34 cellular contexts compared by ENCODE assay signal in the genomic region with DNA sequence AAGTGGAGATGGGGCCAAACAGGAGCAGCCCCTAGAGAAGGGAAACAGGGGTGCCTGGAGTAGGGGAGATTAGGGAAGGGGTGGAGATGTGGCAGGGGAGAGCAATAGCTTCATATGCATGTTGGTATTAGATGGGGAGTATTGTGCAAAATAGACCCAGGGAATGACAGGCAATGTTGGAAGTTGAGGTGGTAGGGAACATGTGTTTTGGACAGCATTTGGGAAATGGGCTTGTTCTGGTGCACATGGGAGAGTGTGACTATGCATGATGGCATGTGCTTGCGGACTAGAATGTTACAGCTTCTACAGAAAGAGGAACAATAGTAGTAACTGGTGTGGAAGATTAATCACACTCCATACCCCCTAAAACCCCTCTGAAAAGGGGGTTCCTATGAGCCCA. TPM values are rescaled to one million over a fixed set of nuclear protein-coding genes. Genes with fewer than 3 reads are reported as not detected.
"Had no signal": no experiment of that assay in that cellular context is flagged by ENCODE, and none has a peak within 500 bp of the region (broad histone marks: within the 10 kb centered on the region; RNA-seq: fewer than 3 reads in every experiment).

No MANE protein-coding gene starts in this region.

- DNase-seq: activated CD4-positive, alpha-beta memory T cell treated with anti-CD3 and anti-CD28 coated beads for 36 hours; activated CD4-positive, alpha-beta T cell treated with anti-CD3 and anti-CD28 coated beads for 36 hours; activated CD4-positive, alpha-beta T cell treated with anti-CD3 and anti-CD28 coated beads, Interleukin-2, amount 10 ng/mL, durations not matched to agents 24 days and 14 days; activated CD4-positive, CD25-positive, alpha-beta regulatory T cell; activated CD4-positive, CD25-positive, alpha-beta regulatory T cell treated with anti-CD3 and anti-CD28 coated beads, Interleukin-2, amount 50 U/mL, for 72 hours; activated CD8-positive, alpha-beta memory T cell treated with anti-CD3 and anti-CD28 coated beads, Interleukin-2, amount 10 ng/mL, durations not matched to agents 7 days and 5 days; activated CD8-positive, alpha-beta memory T cell treated with anti-CD3 and anti-CD28 coated beads, Interleukin-2, amount 50 U/mL, for 4 hours; activated CD8-positive, alpha-beta T cell treated with anti-CD3 and anti-CD28 coated beads, Interleukin-2, amount 10 ng/mL, durations not matched to agents 7 days and 5 days; activated effector memory CD4-positive, alpha-beta T cell treated with anti-CD3 and anti-CD28 coated beads, Interleukin-2, amount 50 U/mL, for 16 hours; activated naive CD4-positive, alpha-beta T cell treated with anti-CD3 and anti-CD28 coated beads for 36 hours; activated naive CD8-positive, alpha-beta T cell treated with anti-CD3 and anti-CD28 coated beads for 36 hours; activated naive CD8-positive, alpha-beta T cell treated with anti-CD3 and anti-CD28 coated beads, Interleukin-2, amount 50 U/mL, for 24 hours; activated T-cell treated with anti-CD3 and anti-CD28 coated beads, Interleukin-2, amount 50 U/mL, for 1 hour; activated T-cell treated with anti-CD3 and anti-CD28 coated beads, Interleukin-2, amount 50 U/mL, for 48 hours; adrenal gland; amygdala; brain microvascular endothelial cell; caudate nucleus; cortex of kidney; dermis blood vessel endothelial cell; effector CD4-positive, alpha-beta T cell; effector memory CD8-positive, alpha-beta T cell; erythroblast; foreskin keratinocyte; gastrocnemius medialis; T-helper 2 cell had no signal

- H3K27ac ChIP-seq: adrenal gland, ascending aorta, brain microvascular endothelial cell, esophagus muscularis mucosa, foreskin keratinocyte, gastrocnemius medialis had no signal

- H3K9me3 Mint-ChIP-seq: activated CD4-positive, alpha-beta memory T cell treated with anti-CD3 and anti-CD28 coated beads for 36 hours; activated CD4-positive, alpha-beta T cell treated with anti-CD3 and anti-CD28 coated beads, Interleukin-2, amount 10 ng/mL, durations not matched to agents 24 days and 14 days; activated naive CD4-positive, alpha-beta T cell treated with anti-CD3 and anti-CD28 coated beads for 36 hours; activated naive CD4-positive, alpha-beta T cell treated with anti-CD3 and anti-CD28 coated beads, Interleukin-2, amount 50 U/mL, for 24 hours; activated naive CD8-positive, alpha-beta T cell treated with anti-CD3 and anti-CD28 coated beads for 36 hours; activated naive CD8-positive, alpha-beta T cell treated with anti-CD3 and anti-CD28 coated beads, Interleukin-2, amount 50 U/mL, for 24 hours; activated T-helper 1 cell treated with anti-CD3 and anti-CD28 coated beads, Interleukin-12 subunit alpha, Interleukin-12 subunit beta, Interleukin-2, Interleukin-4 antibody, amounts not matched to agents 30 ng/mL and 10 ng/mL and 1 ng/mL, durations not matched to agents 14 hours and 24 hours and 36 hours; activated T-helper 2 cell treated with anti-CD3 and anti-CD28 coated beads, Interferon-gamma antibody, Interleukin-2, Interleukin-4, amounts not matched to agents 10 μg/mL and 5 μg/mL and 100 μg/mL, durations not matched to agents 14 hours and 24 hours and 36 hours; effector memory CD8-positive, alpha-beta T cell had no signal

- H3K4me1 ChIP-seq: adrenal gland, ascending aorta, esophagus muscularis mucosa, foreskin keratinocyte, gastrocnemius medialis had no signal

- H3K36me3 Mint-ChIP-seq: activated CD4-positive, alpha-beta memory T cell treated with anti-CD3 and anti-CD28 coated beads for 36 hours; activated CD8-positive, alpha-beta memory T cell treated with anti-CD3 and anti-CD28 coated beads, Interleukin-2, amount 10 ng/mL, durations not matched to agents 7 days and 5 days; activated naive CD4-positive, alpha-beta T cell treated with anti-CD3 and anti-CD28 coated beads, Interleukin-2, amount 50 U/mL, for 24 hours; activated naive CD8-positive, alpha-beta T cell treated with anti-CD3 and anti-CD28 coated beads for 36 hours had no signal

- ATAC-seq: activated CD4-positive, alpha-beta T cell treated with anti-CD3 and anti-CD28 coated beads for 36 hours; activated CD8-positive, alpha-beta memory T cell treated with anti-CD3 and anti-CD28 coated beads, Interleukin-2, amount 10 ng/mL, durations not matched to agents 7 days and 5 days; activated CD8-positive, alpha-beta T cell treated with anti-CD3 and anti-CD28 coated beads, Interleukin-2, amount 10 ng/mL, durations not matched to agents 7 days and 5 days; activated naive CD8-positive, alpha-beta T cell treated with anti-CD3 and anti-CD28 coated beads, Interleukin-2, amount 50 U/mL, for 24 hours; effector memory CD8-positive, alpha-beta T cell; foreskin keratinocyte; gastrocnemius medialis had no signal

- H3K9me3 ChIP-seq: adrenal gland, ascending aorta, esophagus muscularis mucosa, gastrocnemius medialis had no signal

- H3K27ac Mint-ChIP-seq: activated CD4-positive, alpha-beta memory T cell treated with anti-CD3 and anti-CD28 coated beads for 36 hours; activated CD4-positive, alpha-beta T cell treated with anti-CD3 and anti-CD28 coated beads for 36 hours; activated CD4-positive, alpha-beta T cell treated with anti-CD3 and anti-CD28 coated beads, Interleukin-2, amount 10 ng/mL, durations not matched to agents 24 days and 14 days; activated CD8-positive, alpha-beta memory T cell treated with anti-CD3 and anti-CD28 coated beads, Interleukin-2, amount 10 ng/mL, durations not matched to agents 7 days and 5 days; activated CD8-positive, alpha-beta T cell treated with anti-CD3 and anti-CD28 coated beads, Interleukin-2, amount 10 ng/mL, durations not matched to agents 7 days and 5 days; activated naive CD4-positive, alpha-beta T cell treated with anti-CD3 and anti-CD28 coated beads for 36 hours; activated naive CD4-positive, alpha-beta T cell treated with anti-CD3 and anti-CD28 coated beads, Interleukin-2, amount 50 U/mL, for 24 hours; activated naive CD8-positive, alpha-beta T cell treated with anti-CD3 and anti-CD28 coated beads for 36 hours; activated naive CD8-positive, alpha-beta T cell treated with anti-CD3 and anti-CD28 coated beads, Interleukin-2, amount 50 U/mL, for 24 hours; activated T-helper 1 cell treated with anti-CD3 and anti-CD28 coated beads, Interleukin-12 subunit alpha, Interleukin-12 subunit beta, Interleukin-2, Interleukin-4 antibody, amounts not matched to agents 30 ng/mL and 10 ng/mL and 1 ng/mL, durations not matched to agents 14 hours and 24 hours and 36 hours; activated T-helper 2 cell treated with anti-CD3 and anti-CD28 coated beads, Interferon-gamma antibody, Interleukin-2, Interleukin-4, amounts not matched to agents 10 μg/mL and 5 μg/mL and 100 μg/mL, durations not matched to agents 14 hours and 24 hours and 36 hours; effector memory CD8-positive, alpha-beta T cell had no signal

- H3K4me1 Mint-ChIP-seq: activated CD4-positive, alpha-beta T cell treated with anti-CD3 and anti-CD28 coated beads for 36 hours; activated CD4-positive, alpha-beta T cell treated with anti-CD3 and anti-CD28 coated beads, Interleukin-2, amount 10 ng/mL, durations not matched to agents 24 days and 14 days; activated CD8-positive, alpha-beta memory T cell treated with anti-CD3 and anti-CD28 coated beads, Interleukin-2, amount 10 ng/mL, durations not matched to agents 7 days and 5 days; activated naive CD4-positive, alpha-beta T cell treated with anti-CD3 and anti-CD28 coated beads, Interleukin-2, amount 50 U/mL, for 24 hours; activated naive CD8-positive, alpha-beta T cell treated with anti-CD3 and anti-CD28 coated beads for 36 hours; activated naive CD8-positive, alpha-beta T cell treated with anti-CD3 and anti-CD28 coated beads, Interleukin-2, amount 50 U/mL, for 24 hours had no signal

- H3K36me3 ChIP-seq: adrenal gland, ascending aorta, brain microvascular endothelial cell, esophagus muscularis mucosa, gastrocnemius medialis had no signal

- FAIRE-seq: colon had no signal

- H3K27me3 ChIP-seq: ascending aorta had no signal

- H3K4me3 Mint-ChIP-seq: activated CD4-positive, alpha-beta memory T cell treated with anti-CD3 and anti-CD28 coated beads for 36 hours; activated CD4-positive, alpha-beta T cell treated with anti-CD3 and anti-CD28 coated beads for 36 hours; activated CD4-positive, alpha-beta T cell treated with anti-CD3 and anti-CD28 coated beads, Interleukin-2, amount 10 ng/mL, durations not matched to agents 24 days and 14 days; activated CD8-positive, alpha-beta memory T cell treated with anti-CD3 and anti-CD28 coated beads, Interleukin-2, amount 10 ng/mL, durations not matched to agents 7 days and 5 days; activated CD8-positive, alpha-beta T cell treated with anti-CD3 and anti-CD28 coated beads, Interleukin-2, amount 10 ng/mL, durations not matched to agents 7 days and 5 days; activated naive CD4-positive, alpha-beta T cell treated with anti-CD3 and anti-CD28 coated beads for 36 hours; activated naive CD4-positive, alpha-beta T cell treated with anti-CD3 and anti-CD28 coated beads, Interleukin-2, amount 50 U/mL, for 24 hours; activated naive CD8-positive, alpha-beta T cell treated with anti-CD3 and anti-CD28 coated beads for 36 hours; activated naive CD8-positive, alpha-beta T cell treated with anti-CD3 and anti-CD28 coated beads, Interleukin-2, amount 50 U/mL, for 24 hours; activated T-helper 1 cell treated with anti-CD3 and anti-CD28 coated beads, Interleukin-12 subunit alpha, Interleukin-12 subunit beta, Interleukin-2, Interleukin-4 antibody, amounts not matched to agents 30 ng/mL and 10 ng/mL and 1 ng/mL, durations not matched to agents 14 hours and 24 hours and 36 hours; effector memory CD8-positive, alpha-beta T cell had no signal

- H3K4me3 ChIP-seq: adrenal gland, ascending aorta, esophagus muscularis mucosa, gastrocnemius medialis had no signal

RNA-seq across cellular contexts. Expression of gene PAX2, which starts 10.4 kb away (rescaled TPM):
- total RNA-seq: activated CD4-positive, alpha-beta memory T cell treated with anti-CD3 and anti-CD28 coated beads for 36 hours; activated CD8-positive, alpha-beta memory T cell treated with anti-CD3 and anti-CD28 coated beads for 36 hours; activated CD8-positive, alpha-beta memory T cell treated with anti-CD3 and anti-CD28 coated beads, Interleukin-2, amount 10 ng/mL, durations not matched to agents 7 days and 5 days; activated CD8-positive, alpha-beta T cell treated with anti-CD3 and anti-CD28 coated beads, Interleukin-2, amount 10 ng/mL, durations not matched to agents 7 days and 5 days; activated naive CD4-positive, alpha-beta T cell treated with anti-CD3 and anti-CD28 coated beads for 36 hours; activated naive CD8-positive, alpha-beta T cell treated with anti-CD3 and anti-CD28 coated beads for 36 hours; activated T-helper 1 cell treated with anti-CD3 and anti-CD28 coated beads, Interleukin-12 subunit alpha, Interleukin-12 subunit beta, Interleukin-2, Interleukin-4 antibody, amounts not matched to agents 30 ng/mL and 10 ng/mL and 1 ng/mL, durations not matched to agents 14 hours and 24 hours and 36 hours; ascending aorta; esophagus muscularis mucosa; foreskin keratinocyte; gastrocnemius medialis; T-helper 1 cell treated with Interleukin-12 subunit alpha and Interleukin-12 subunit beta and Interleukin-4 antibody, amounts not matched to agents 30 ng/mL and 1 ng/mL, for 36 hours had no signal
- polyA plus RNA-seq: foreskin keratinocyte had no signal
